ENCODE assay signal across 8 cellular contexts in the genomic region with DNA sequence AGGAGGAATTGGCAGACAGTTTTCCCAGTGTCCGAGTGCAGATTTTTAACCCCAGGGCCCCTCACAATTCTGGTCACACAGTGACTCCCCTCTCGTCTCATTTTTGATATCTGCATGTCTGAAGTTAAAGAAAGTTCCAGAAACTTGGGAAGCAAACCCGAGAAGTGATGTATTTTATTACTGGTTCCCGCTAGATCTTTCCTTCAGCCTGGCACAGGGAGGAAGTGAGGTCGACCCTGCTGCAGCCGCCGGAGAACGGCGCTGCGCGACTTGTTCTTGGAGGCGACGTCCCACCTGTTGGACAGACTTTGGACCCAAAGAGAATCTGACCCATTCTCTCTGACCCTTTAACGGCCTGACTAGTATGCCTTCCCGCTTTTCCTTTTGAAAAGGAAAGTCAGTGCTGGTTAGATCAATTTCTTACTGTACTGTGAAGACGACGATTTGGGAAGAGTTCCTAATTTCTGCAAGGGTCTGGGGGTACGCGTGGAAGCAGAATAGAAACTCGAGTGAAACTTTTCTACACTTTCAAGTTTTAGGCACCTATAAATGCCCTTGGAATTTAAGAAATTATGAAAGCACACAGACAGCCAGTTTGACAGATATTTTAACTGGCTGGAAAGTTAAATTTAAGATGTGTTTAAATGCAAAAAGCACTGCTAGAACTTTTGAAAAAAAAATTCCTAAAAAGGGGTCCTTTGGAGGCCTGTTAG. TPM values are rescaled to one million over a fixed set of nuclear protein-coding genes. Genes with fewer than 3 reads are reported as not detected.
DNase-seq lines count a peak whose midpoint lies in the region; ATAC-seq and TF ChIP-seq lines count a peak whose summit lies in the region.

No MANE protein-coding gene starts in this region.

- H3K27ac ChIP-seq in HEK293 (ENCODE audit: extremely low read depth, low read depth, low read length) = peak overlapping the region; percentile 77; the same call in 1 of the 2 replicates
- peak overlapping the region; percentile 80 to 99 (median 95) for H3K27ac ChIP-seq in Peyer's patch
- H3K27ac ChIP-seq in caudate nucleus (ENCODE audit: low read depth, low read length) = peak overlapping the region; percentile 91
- H3K27ac ChIP-seq in layer of hippocampus (ENCODE audit: low read depth, low read length) = peak overlapping the region; percentile 92

- H3K27me3 ChIP-seq in Peyer's patch (no peaks in the 10 kb centered on the region), layer of hippocampus (ENCODE audit: control insufficient read depth, insufficient read depth, low read length) (no peaks in the 10 kb centered on the region)

- TF ChIP-seq CTCF in HEK293 (tag by site-specific recombination; IDR thresholded peaks at IDR 0.05) = no peak
- TF ChIP-seq CTCF in Peyer's patch (IDR thresholded peaks at IDR 0.05) = peak in 1 of 6 experiments; percentile 16

- H3K4me3 ChIP-seq in HEK293 (ENCODE audit: low read depth, low read length) (peak overlapping the region; percentile 85), Peyer's patch (peak overlapping the region; percentile 70 to 91 (median 86))

- DNase-seq in D341Med (ENCODE audit: low spot score) = peak; percentile 56
- DNase-seq in Peyer's patch = peak; percentile 47 to 70 (median 68)
- DNase-seq in caudate nucleus (lab: John Stamatoyannopoulos, UW) = peak in 15 of 61 donors; percentile 2 to 63 (median 37)
- DNase-seq in stimulated activated CD8-positive, alpha-beta memory T cell treated with anti-CD3 and anti-CD28 coated beads, Interleukin-4, amount 100 ng/mL, for 48 hours = peak; percentile 59
- DNase-seq in germinal center (ENCODE audit: low spot score) = no peak

- peak in 1 of 2 donors; percentile 39 for TF ChIP-seq POLR2A in Peyer's patch (IDR thresholded peaks at IDR 0.05)

- no peaks in the 10 kb centered on the region for H3K9me3 ChIP-seq in HEK293 (ENCODE audit: control insufficient read depth, insufficient read depth, low read depth, low read length)
- H3K9me3 ChIP-seq in Peyer's patch = no peaks in the 10 kb centered on the region

- H3K4me1 ChIP-seq in HEK293 (ENCODE audit: control insufficient read depth, insufficient read depth, low read length) (peaks cover 7% of the 10 kb centered on the region; the same call in 1 of the 2 replicates), Peyer's patch (peaks cover 0 to 49% (median 5%) of the 10 kb centered on the region in 4 donors)

- ATAC-seq in HG02588 (IDR thresholded peaks at IDR 0.05; ENCODE audit: unreplicated experiment) = no peak

- POLR2A ChIA-PET in HEK293 (lab: Yijun Ruan, JAX) = interaction anchor here (0.6 kb wide), 1 partner anchor 427 kb away, joined by 6 read pairs; no protein-coding TSS in a partner anchor

- CTCF ChIA-PET in HEK293 (lab: Yijun Ruan, JAX) = interaction anchor here (0.6 kb wide), 1 partner anchor 36 kb away, joined by 3 read pairs; no protein-coding TSS in a partner anchor

- peaks cover 0 to 5% of the 10 kb centered on the region in 2 experiments; a peak in 1 of 3 replicates for H3K36me3 ChIP-seq in HEK293 (ENCODE audit: control insufficient read depth in 2 of 2, insufficient read depth in 1 of 2, low read length in 2 of 2)
- no peaks in the 10 kb centered on the region for H3K36me3 ChIP-seq in Peyer's patch

TF ChIP-seq in HEK293, 187 proteins besides CTCF, POLR2A, EP300 and RAD21:
- TF ChIP-seq SCRT2 (tag by site-specific recombination; IDR thresholded peaks at IDR 0.05) = peak; percentile 98
- TF ChIP-seq SETDB1 (IDR thresholded peaks at IDR 0.05; ENCODE audit: insufficient read length, low read length) = peak; percentile 7
- no peak for TF ChIP-seq ZNF341 (tag by site-specific recombination; IDR thresholded peaks at IDR 0.05; ENCODE audit: low read depth)
- peak; percentile 95 for TF ChIP-seq SCRT1 (tag by site-specific recombination; IDR thresholded peaks at IDR 0.05; ENCODE audit: borderline replicate concordance)
- 0 out of 2 replicates have a peak, but pooled peaks have one; percentile 9 for TF ChIP-seq ZNF366 (tag by site-specific recombination; conservative IDR thresholded peaks at IDR 0.05)
- TF ChIP-seq, protein P1, sequence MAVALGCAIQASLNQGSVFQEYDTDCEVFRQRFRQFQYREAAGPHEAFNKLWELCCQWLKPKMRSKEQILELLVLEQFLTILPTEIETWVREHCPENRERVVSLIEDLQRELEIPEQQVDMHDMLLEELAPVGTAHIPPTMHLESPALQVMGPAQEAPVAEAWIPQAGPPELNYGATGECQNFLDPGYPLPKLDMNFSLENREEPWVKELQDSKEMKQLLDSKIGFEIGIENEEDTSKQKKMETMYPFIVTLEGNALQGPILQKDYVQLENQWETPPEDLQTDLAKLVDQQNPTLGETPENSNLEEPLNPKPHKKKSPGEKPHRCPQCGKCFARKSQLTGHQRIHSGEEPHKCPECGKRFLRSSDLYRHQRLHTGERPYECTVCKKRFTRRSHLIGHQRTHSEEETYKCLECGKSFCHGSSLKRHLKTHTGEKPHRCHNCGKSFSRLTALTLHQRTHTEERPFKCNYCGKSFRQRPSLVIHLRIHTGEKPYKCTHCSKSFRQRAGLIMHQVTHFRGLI (tag by site-specific recombination; IDR thresholded peaks at IDR 0.05) = no peak
- peak; percentile 19; the same call in 1 of the 2 replicates for TF ChIP-seq ZBTB17 (tag by site-specific recombination; IDR thresholded peaks at IDR 0.05)
- TF ChIP-seq PRDM1 (tag by site-specific recombination; IDR thresholded peaks at IDR 0.05) = peak; percentile 94
- peak; percentile 38 for TF ChIP-seq ZNF335 (tag by site-specific recombination; conservative IDR thresholded peaks at IDR 0.05)

RNA-seq across cellular contexts. Expression of a gene that starts 0.7 kb away (rescaled TPM):
- total RNA-seq in Peyer's patch = 10 to 100 TPM; 33.0 to 42.2 (median 37.8) TPM
